ENCODE assay signal across 2 cellular contexts in the genomic region with DNA sequence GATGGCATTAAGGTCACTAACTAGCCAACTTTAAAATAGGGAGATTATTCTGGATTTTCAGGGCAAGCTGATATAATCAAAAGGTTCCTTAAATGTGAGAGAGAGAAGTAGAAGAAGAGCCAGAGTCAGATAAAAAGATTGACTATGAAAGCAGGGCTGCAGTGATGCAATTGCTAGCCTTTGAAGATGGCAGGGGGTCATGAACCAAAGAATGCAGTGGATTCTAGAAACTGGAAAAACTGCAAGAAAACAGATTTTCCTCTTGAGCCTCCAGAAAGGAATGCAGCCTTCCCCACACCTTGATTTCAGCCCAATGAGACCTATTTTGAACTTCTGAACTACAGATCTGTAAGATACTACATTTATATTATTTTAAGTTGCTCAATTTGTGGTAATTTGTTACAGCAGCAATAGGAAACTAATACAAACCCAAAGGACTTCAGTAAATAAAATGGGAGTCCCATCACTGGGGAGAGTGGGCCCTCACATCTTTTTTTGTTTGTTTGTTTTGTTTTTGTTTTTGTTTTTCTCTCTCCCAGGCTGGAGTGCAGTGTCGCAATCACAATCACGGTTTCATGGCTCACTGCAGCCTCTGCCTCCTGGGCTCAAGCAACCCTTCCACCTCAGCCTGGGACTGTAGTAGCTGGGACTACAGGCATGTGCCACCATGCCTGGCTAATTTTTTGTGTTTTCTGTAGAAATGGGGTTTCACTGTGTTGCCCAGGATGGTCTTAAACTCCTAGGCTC.
TF ChIP-seq lines count a peak whose summit lies in the region.

No MANE protein-coding gene starts in this region.

TF ChIP-seq in IMR-90, 13 proteins besides CTCF, POLR2A, EP300 and RAD21:
- TF ChIP-seq MAZ (IDR thresholded peaks at IDR 0.05; ENCODE audit: borderline replicate concordance, low read depth, low read length) (no peak), CEBPB (IDR thresholded peaks at IDR 0.05; ENCODE audit: low read depth, low read length) (peak; percentile 69)

TF ChIP-seq in K562, 482 proteins besides CTCF, POLR2A, EP300 and RAD21:
- TF ChIP-seq MYC (IDR thresholded peaks at IDR 0.05; ENCODE audit: low read depth, low read length) (no peak), MYC (CRISPR knock-in tag; IDR thresholded peaks at IDR 0.05; ENCODE audit: borderline replicate concordance, low read depth) (no peak), ZNF75A (CRISPR knock-in tag; IDR thresholded peaks at IDR 0.05) (no peak), PCBP2 (IDR thresholded peaks at IDR 0.05; ENCODE audit: low read depth, low read length, poor library complexity, severe bottlenecking) (no peak), PTBP1 (IDR thresholded peaks at IDR 0.05; ENCODE audit: low read depth, low read length) (no peak), CEBPG (CRISPR knock-in tag; IDR thresholded peaks at IDR 0.05) (no peak), CEBPG (tag; conservative IDR thresholded peaks at IDR 0.05 in 1 of 2, IDR thresholded peaks at IDR 0.05 in 1 of 2) (0 out of 4 replicates have a peak, but pooled peaks of 1 of the 2 experiments have one; percentile 22), CEBPB (tag; IDR thresholded peaks at IDR 0.05) (peak; percentile 33; the same call in 1 of the 2 replicates), ZKSCAN8 (CRISPR knock-in tag; IDR thresholded peaks at IDR 0.05) (no peak), LCOR (CRISPR knock-in tag; IDR thresholded peaks at IDR 0.05) (no peak)
- TF ChIP-seq, protein P1, sequence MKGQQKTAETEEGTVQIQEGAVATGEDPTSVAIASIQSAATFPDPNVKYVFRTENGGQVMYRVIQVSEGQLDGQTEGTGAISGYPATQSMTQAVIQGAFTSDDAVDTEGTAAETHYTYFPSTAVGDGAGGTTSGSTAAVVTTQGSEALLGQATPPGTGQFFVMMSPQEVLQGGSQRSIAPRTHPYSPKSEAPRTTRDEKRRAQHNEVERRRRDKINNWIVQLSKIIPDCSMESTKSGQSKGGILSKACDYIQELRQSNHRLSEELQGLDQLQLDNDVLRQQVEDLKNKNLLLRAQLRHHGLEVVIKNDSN (CRISPR knock-in tag; IDR thresholded peaks at IDR 0.05), result no peak
